ENCODE assay signal across 19 cellular contexts in genomic region chr7:13897825-13898224, GRCh38.
DNase-seq lines count a peak whose midpoint lies in the region; ATAC-seq and TF ChIP-seq lines count a peak whose summit lies in the region.
"Had no signal": no experiment of that assay in that cellular context is flagged by ENCODE, and none has a peak within 500 bp of the region (broad histone marks: within the 10 kb centered on the region; RNA-seq: fewer than 3 reads in every experiment).

No MANE protein-coding gene starts in this region.

- peak overlapping the region in 1 of 2 donors; percentile 26 for H3K4me3 Mint-ChIP-seq in CD14-positive monocyte
- H3K4me3 Mint-ChIP-seq: CD4-positive, CD25-positive, alpha-beta regulatory T cell; T-cell had no signal

- DNase-seq in CD14-positive monocyte (ENCODE audit: low spot score), result no peak
- peak; percentile 44 to 85 for DNase-seq in NOMO-1 (lab: John Stamatoyannopoulos, UW; ENCODE audit: unreplicated experiment in 2 of 2)
- DNase-seq in amniotic epithelial cell (ENCODE audit: low read depth), result peak; percentile 52
- DNase-seq in iris pigment epithelial cell (ENCODE audit: low read depth), result peak; percentile 54
- no peak for DNase-seq in activated effector memory CD4-positive, alpha-beta T cell treated with anti-CD3 and anti-CD28 coated beads, Interleukin-2, amount 50 U/mL, for 16 hours
- DNase-seq: CD4-positive, CD25-positive, alpha-beta regulatory T cell; COR-L47; GDM1; GM23248; NCI-H1417 treated with DMSO at 0.1 percent for 48 hours; NCI-H1930; NCI-H345; NCI-H526; SK-N-SH; T-cell had no signal

- H3K27ac Mint-ChIP-seq in CD14-positive monocyte, result peak overlapping the region in 5 of 7 donors; percentile 9 to 73 (median 61)
- H3K27ac Mint-ChIP-seq: CD4-positive, CD25-positive, alpha-beta regulatory T cell; T-cell had no signal

- peaks cover 28% of the 10 kb centered on the region for H3K4me1 Mint-ChIP-seq in CD14-positive monocyte
- H3K4me1 Mint-ChIP-seq: CD4-positive, CD25-positive, alpha-beta regulatory T cell had no signal

- intact Hi-C loops in CD14-positive monocyte (cut with micrococcal nuclease), result no loop called here

- H3K27me3 Mint-ChIP-seq in CD14-positive monocyte (ENCODE audit: low read depth in 3 of 3), result peaks cover 2 to 5% (median 3%) of the 10 kb centered on the region in 3 donors
- H3K27me3 Mint-ChIP-seq: CD4-positive, CD25-positive, alpha-beta regulatory T cell; T-cell had no signal

- ATAC-seq in HG03354 (IDR thresholded peaks at IDR 0.05; ENCODE audit: poor library complexity, severe bottlenecking, unreplicated experiment) (no peak), GM19351 (IDR thresholded peaks at IDR 0.05; ENCODE audit: unreplicated experiment) (no peak)
- ATAC-seq: HCT116, Right ventricle myocardium inferior, T-cell had no signal

- TF ChIP-seq CTCF in CD14-positive monocyte (IDR thresholded peaks at IDR 0.05), result no peak

- no peaks in the 10 kb centered on the region for H3K36me3 Mint-ChIP-seq in CD14-positive monocyte
- H3K36me3 Mint-ChIP-seq: CD4-positive, CD25-positive, alpha-beta regulatory T cell; T-cell had no signal

- peaks cover 0 to 3% (median 2%) of the 10 kb centered on the region in 7 donors for H3K9me3 Mint-ChIP-seq in CD14-positive monocyte
- H3K9me3 Mint-ChIP-seq: T-cell had no signal

Comparison
In these comparisons a context has a peak if more than half of its experiments do, and no peak if none do; other contexts are left out.
1. DNase-seq: peak in NOMO-1 (2 of 2), amniotic epithelial cell (single experiment) and iris pigment epithelial cell (single experiment); none in CD14-positive monocyte (single experiment) and activated effector memory CD4-positive, alpha-beta T cell treated with anti-CD3 and anti-CD28 coated beads, Interleukin-2, amount 50 U/mL, for 16 hours (single experiment).